Comparison of ENCODE assay signal across 8 cellular contexts in genomic region chr3:149752051-149752787, GRCh38. TPM values are rescaled to one million over a fixed set of nuclear protein-coding genes. Genes with fewer than 3 reads are reported as not detected.
A peak's percentile ranks its signal among the peaks of the same experiment; 100 is the strongest.
DNase-seq lines count a peak whose midpoint lies in the region; ATAC-seq, FAIRE-seq and TF ChIP-seq lines count a peak whose summit lies in the region.

TSS of gene COMMD2 (minus strand) at chr3:149752489. CDS start at chr3:149752444, 45 bp downstream.

- DNase-seq in AG09319 (ENCODE audit: extremely low read depth, low read depth) (peak; percentile 53), NCI-H2227 treated with DMSO at 0.1 percent for 48 hours (lab: John Stamatoyannopoulos, UW) (peak; percentile 32), cerebellar cortex (ENCODE audit: low spot score) (peak; percentile 80), kidney (peak; percentile 91)
- DNase-seq in stimulated activated CD4-positive, alpha-beta T cell treated with anti-CD3 and anti-CD28 coated beads, Interleukin-15, amount 100 ng/mL, for 24 hours, result peak; percentile 87

- peak within 1 kb of the TSS; percentile 78 to 87 for H3K9ac ChIP-seq in kidney (ENCODE audit: low read length in 2 of 2)

- ATAC-seq in GM18909 (IDR thresholded peaks at IDR 0.05; ENCODE audit: poor library complexity, unreplicated experiment) (peak; percentile 99), HG03175 (IDR thresholded peaks at IDR 0.05; ENCODE audit: unreplicated experiment) (peak; percentile 100)
- peak; percentile 100 for ATAC-seq in activated CD4-positive, CD25-positive, alpha-beta regulatory T cell treated with anti-CD3 and anti-CD28 coated beads, Interleukin-2, amount 50 U/mL, for 24 hours

- intact Hi-C loops in kidney (cut with DNase I), result no loop called here

- peaks cover 2 to 3% of the 10 kb centered on the region in 2 donors for H3K36me3 ChIP-seq in kidney (ENCODE audit: control insufficient read depth in 1 of 2, insufficient read depth in 2 of 2, low read length in 2 of 2)

- TF ChIP-seq CTCF in AG09319 (IDR thresholded peaks at IDR 0.05; ENCODE audit: low read depth, low read length), result peak; percentile 8; the same call in 1 of the 2 replicates
- TF ChIP-seq CTCF in kidney (IDR thresholded peaks at IDR 0.05; ENCODE audit: borderline replicate concordance, extremely low read depth, insufficient read depth), result peak; percentile 32

- H3K9me3 ChIP-seq in kidney (ENCODE audit: control insufficient read depth in 1 of 2, low read length in 2 of 2), result no peaks in the 10 kb centered on the region

- no peak for FAIRE-seq in kidney (lab: Jason Lieb, UNC)

- peak within 1 kb of the TSS; percentile 88 to 92 for H3K4me3 ChIP-seq in kidney (ENCODE audit: low read length in 2 of 2)

- peaks cover 0 to 7% of the 10 kb centered on the region in 2 donors for H3K4me1 ChIP-seq in kidney (ENCODE audit: control insufficient read depth in 1 of 2, insufficient read depth in 1 of 2, low read depth in 1 of 2, low read length in 2 of 2)

- H3K27ac ChIP-seq in kidney (ENCODE audit: low read depth in 2 of 2, low read length in 2 of 2), result peak within 1 kb of the TSS in 1 of 2 donors; percentile 74

RNA-seq across cellular contexts. Expression of gene COMMD2, which starts in this region (rescaled TPM):
- 43.4 TPM for total RNA-seq in kidney
- polyA plus RNA-seq in kidney (ENCODE audit: insufficient read depth, low read depth, low replicate concordance), result 17.9 TPM

Comparison
In these comparisons a context has a peak if more than half of its experiments do, and no peak if none do; other contexts are left out.
1. DNase-seq: peak in every context shown above with its lines; median percentile 91 in kidney; 87 in stimulated activated CD4-positive, alpha-beta T cell treated with anti-CD3 and anti-CD28 coated beads, Interleukin-15, amount 100 ng/mL, for 24 hours; 80 in cerebellar cortex; 53 in AG09319; 32 in NCI-H2227 treated with DMSO at 0.1 percent for 48 hours.